17 cellular contexts compared by ENCODE assay signal in genomic region chr16:24062270-24062817, GRCh38.
"Had no signal": no experiment of that assay in that cellular context is flagged by ENCODE, and none has a peak within 500 bp of the region (broad histone marks: within the 10 kb centered on the region; RNA-seq: fewer than 3 reads in every experiment).

No MANE protein-coding gene starts in this region.

- H3K9me3 Mint-ChIP-seq: activated naive CD4-positive, alpha-beta T cell treated with anti-CD3 and anti-CD28 coated beads, Interleukin-2, amount 10 ng/mL, durations not matched to agents 7 days and 5 days; nephron had no signal

- H3K4me1 Mint-ChIP-seq: activated naive CD4-positive, alpha-beta T cell treated with anti-CD3 and anti-CD28 coated beads, Interleukin-2, amount 10 ng/mL, durations not matched to agents 7 days and 5 days; brain; nephron had no signal

- H3K36me3 Mint-ChIP-seq: brain had no signal

- H3K4me3 Mint-ChIP-seq: activated naive CD4-positive, alpha-beta T cell treated with anti-CD3 and anti-CD28 coated beads, Interleukin-2, amount 10 ng/mL, durations not matched to agents 7 days and 5 days; activated T-cell treated with anti-CD3 and anti-CD28 coated beads, Interleukin-2, amount 50 U/mL, for 72 hours; brain; nephron had no signal

- ATAC-seq: activated T-cell treated with anti-CD3 and anti-CD28 coated beads, Interleukin-2, amount 50 U/mL, for 72 hours; left lung; stimulated activated naive CD8-positive, alpha-beta T cell treated with anti-CD3 and anti-CD28 coated beads, Interleukin-15, Interleukin-2, amounts not matched to agents 100 U/mL and 50 U/mL, for 24 hours; upper lobe of right lung had no signal

- H3K27me3 Mint-ChIP-seq: activated naive CD4-positive, alpha-beta T cell treated with anti-CD3 and anti-CD28 coated beads, Interleukin-2, amount 10 ng/mL, durations not matched to agents 7 days and 5 days; brain had no signal

- H3K27ac Mint-ChIP-seq: activated naive CD4-positive, alpha-beta T cell treated with anti-CD3 and anti-CD28 coated beads, Interleukin-2, amount 10 ng/mL, durations not matched to agents 7 days and 5 days; activated T-cell treated with anti-CD3 and anti-CD28 coated beads, Interleukin-2, amount 50 U/mL, for 72 hours; brain; nephron had no signal

- DNase-seq: activated effector memory CD4-positive, alpha-beta T cell treated with anti-CD3 and anti-CD28 coated beads, Interleukin-2, amount 50 U/mL, for 16 hours; activated naive CD4-positive, alpha-beta T cell treated with anti-CD3 and anti-CD28 coated beads, Interleukin-2, amount 10 ng/mL, durations not matched to agents 7 days and 5 days; activated T-cell treated with anti-CD3 and anti-CD28 coated beads, Interleukin-2, amount 50 U/mL, for 72 hours; aorta; effector CD4-positive, alpha-beta T cell; erythroblast; foreskin fibroblast; kidney glomerular epithelial cell; left lung; nucleus accumbens; spleen; stimulated activated CD4-positive, alpha-beta T cell treated with anti-CD3 and anti-CD28 coated beads, Interleukin-4, amount 100 ng/mL, for 1 hour; stimulated activated naive CD8-positive, alpha-beta T cell treated with anti-CD3 and anti-CD28 coated beads, Interleukin-15, Interleukin-2, amounts not matched to agents 100 U/mL and 50 U/mL, for 24 hours; T-helper 1 cell; upper lobe of right lung had no signal
